Comparison of ENCODE assay signal across 18 cellular contexts in the genomic region with DNA sequence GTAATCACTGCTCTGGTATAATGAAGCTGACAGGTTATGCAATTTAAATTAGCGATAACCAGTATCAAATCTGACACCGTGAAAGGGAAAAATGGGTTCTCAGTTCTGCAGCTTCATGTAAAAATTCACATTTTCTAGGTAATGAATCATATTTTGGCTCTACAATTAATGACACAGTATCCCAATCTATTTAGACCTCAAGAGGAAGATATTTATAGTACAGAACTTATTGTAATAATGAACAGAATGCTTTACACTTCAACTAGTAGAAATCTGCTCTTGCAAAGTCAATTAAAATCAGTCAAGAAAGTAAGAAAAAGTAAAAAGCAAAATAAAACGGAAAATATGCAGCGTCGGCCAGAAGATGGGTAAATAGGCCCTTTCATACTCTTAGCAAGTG.
"Had no signal": no experiment of that assay in that cellular context is flagged by ENCODE, and none has a peak within 500 bp of the region (broad histone marks: within the 10 kb centered on the region; RNA-seq: fewer than 3 reads in every experiment).

No MANE protein-coding gene starts in this region.

- H3K27ac Mint-ChIP-seq: activated naive CD4-positive, alpha-beta T cell treated with anti-CD3 and anti-CD28 coated beads for 36 hours; T-helper 2 cell treated with Interferon-gamma antibody and Interleukin-4, amounts not matched to agents 5 μg/mL and 100 μg/mL, for 36 hours had no signal

- DNase-seq: activated CD4-positive, alpha-beta T cell treated with anti-CD3 and anti-CD28 coated beads, Interleukin-2, amount 10 ng/mL, durations not matched to agents 7 days and 5 days; activated CD4-positive, CD25-positive, alpha-beta regulatory T cell; activated naive CD4-positive, alpha-beta T cell treated with anti-CD3 and anti-CD28 coated beads for 36 hours; adrenal gland; dorsolateral prefrontal cortex; hippocampal formation; mucosa of descending colon; ovary; SIG-M5; stimulated activated CD4-positive, alpha-beta T cell treated with anti-CD3 and anti-CD28 coated beads, Interleukin-2, amount 100 ng/mL, for 48 hours; stimulated activated naive CD4-positive, alpha-beta T cell treated with Interleukin-2 at 50 U/mL for 16 hours; SW 1271; trophoblast cell had no signal

- H3K4me3 Mint-ChIP-seq: activated CD4-positive, alpha-beta T cell treated with anti-CD3 and anti-CD28 coated beads, Interleukin-2, amount 10 ng/mL, durations not matched to agents 7 days and 5 days; activated naive CD4-positive, alpha-beta T cell treated with anti-CD3 and anti-CD28 coated beads for 36 hours; T-helper 2 cell treated with Interferon-gamma antibody and Interleukin-4, amounts not matched to agents 5 μg/mL and 100 μg/mL, for 36 hours had no signal

- H3K27me3 Mint-ChIP-seq: activated CD4-positive, alpha-beta T cell treated with anti-CD3 and anti-CD28 coated beads, Interleukin-2, amount 10 ng/mL, durations not matched to agents 7 days and 5 days had no signal

- ATAC-seq: esophagus mucosa, left lobe of liver had no signal

- H3K27ac ChIP-seq: adrenal gland, cardiac muscle cell, ovary had no signal

- H3K36me3 ChIP-seq: ovary had no signal

- H3K9me3 ChIP-seq: adrenal gland, mucosa of descending colon, ovary had no signal

- H3K9me3 Mint-ChIP-seq: activated CD4-positive, alpha-beta T cell treated with anti-CD3 and anti-CD28 coated beads, Interleukin-2, amount 10 ng/mL, durations not matched to agents 7 days and 5 days; activated naive CD4-positive, alpha-beta T cell treated with anti-CD3 and anti-CD28 coated beads for 36 hours; neural crest cell; T-helper 2 cell treated with Interferon-gamma antibody and Interleukin-4, amounts not matched to agents 5 μg/mL and 100 μg/mL, for 36 hours had no signal

- H3K4me3 ChIP-seq: adrenal gland, cardiac muscle cell, dorsolateral prefrontal cortex, mucosa of descending colon, ovary had no signal

- H3K27me3 ChIP-seq: adrenal gland, cardiac muscle cell, dorsolateral prefrontal cortex, ovary had no signal
